Comparison of ENCODE assay signal across 16 cellular contexts in genomic region chr9:74948897-74949296, GRCh38. TPM values are rescaled to one million over a fixed set of nuclear protein-coding genes. Genes with fewer than 3 reads are reported as not detected.
A peak's percentile ranks its signal among the peaks of the same experiment; 100 is the strongest.
DNase-seq lines count a peak whose midpoint lies in the region; ATAC-seq, FAIRE-seq and TF ChIP-seq lines count a peak whose summit lies in the region.
"Had no signal": no experiment of that assay in that cellular context is flagged by ENCODE, and none has a peak within 500 bp of the region (broad histone marks: within the 10 kb centered on the region; RNA-seq: fewer than 3 reads in every experiment).

No MANE protein-coding gene starts in this region.

- DNase-seq in GM18507 (ENCODE audit: extremely low spot score, insufficient read length, low read depth) (no peak), bronchial epithelial cell (ENCODE audit: low read depth) (peak; percentile 12), small intestine (peak; percentile 76), prostate gland (ENCODE audit: low spot score) (no peak), stomach (no peak)
- DNase-seq: CD4-positive, alpha-beta memory T cell; MV-4-11; NCI-H1417 treated with DMSO at 0.1 percent for 48 hours; NCI-H1930; NCI-H446; NK-92 treated with Interleukin-12 subunit alpha and Interleukin-12 subunit beta, amount 100 ng/mL, for 24 hours; PC-9 had no signal

- H3K9ac ChIP-seq in SU-DHL-6 (ENCODE audit: low read length), result no peak overlapping the region

- H3K27ac ChIP-seq in SU-DHL-6 (ENCODE audit: low read depth, low read length) (no peak overlapping the region), small intestine (ENCODE audit: low read depth in 1 of 2, low read length in 1 of 2) (peak overlapping the region in 1 of 2 donors; percentile 21), prostate gland (no peak overlapping the region), stomach (no peak overlapping the region)
- H3K27ac ChIP-seq: PC-9, SJSA1 had no signal

- intact Hi-C loops in prostate gland (cut with DNase I), result no loop called here
- intact Hi-C loops in stomach (cut with DNase I; ENCODE audit: low total_unique reads), result no loop called here

- no peaks in the 10 kb centered on the region for H3K9me2 ChIP-seq in SU-DHL-6 (replicated peaks; ENCODE audit: insufficient read depth, low read length)

- H3F3A ChIP-seq in SU-DHL-6 (ENCODE audit: insufficient read depth), result peaks cover 41% of the 10 kb centered on the region; the same call in 1 of the 2 replicates

- peak overlapping the region; percentile 83 for H3K4me2 ChIP-seq in SU-DHL-6 (ENCODE audit: low read depth, low read length, poor library complexity, severe bottlenecking)
- H3K4me2 ChIP-seq: PC-9 had no signal

- peaks cover 19% of the 10 kb centered on the region; the same call in 1 of the 2 replicates for H3K36me3 ChIP-seq in SU-DHL-6 (ENCODE audit: low read length)
- no peaks in the 10 kb centered on the region for H3K36me3 ChIP-seq in bronchial epithelial cell (ENCODE audit: control insufficient read depth, insufficient read depth, low read length)
- no peaks in the 10 kb centered on the region for H3K36me3 ChIP-seq in small intestine (ENCODE audit: control insufficient read depth in 2 of 2, insufficient read depth in 2 of 2, low read length in 2 of 2)
- no peaks in the 10 kb centered on the region for H3K36me3 ChIP-seq in prostate gland
- no peaks in the 10 kb centered on the region for H3K36me3 ChIP-seq in stomach

- no peak for TF ChIP-seq CTCF in SU-DHL-6 (IDR thresholded peaks at IDR 0.05; ENCODE audit: insufficient read depth, low read length, poor library complexity, severe bottlenecking)
- TF ChIP-seq CTCF in bronchial epithelial cell (IDR thresholded peaks at IDR 0.05; ENCODE audit: insufficient read depth, low read length, severe bottlenecking), result no peak
- no peak for TF ChIP-seq CTCF in prostate gland (IDR thresholded peaks at IDR 0.05)
- TF ChIP-seq CTCF in stomach (IDR thresholded peaks at IDR 0.05), result no peak

- H3K79me2 ChIP-seq in SU-DHL-6 (ENCODE audit: insufficient read depth, low read length), result peaks cover 37% of the 10 kb centered on the region

- peaks cover 4% of the 10 kb centered on the region; the same call in 1 of the 2 replicates for H4K20me1 ChIP-seq in SU-DHL-6 (ENCODE audit: low read depth, low read length)

- FAIRE-seq in GM18507 (lab: Jason Lieb, UNC) (peak; percentile 55), bronchial epithelial cell (lab: Jason Lieb, UNC) (no peak), small intestine (lab: Jason Lieb, UNC) (no peak)

- no peak for TF ChIP-seq EP300 in stomach (IDR thresholded peaks at IDR 0.05)

- 33 to 66% (median 44%) methylated on average over 1 of the region's 1 CpG for WGBS in small intestine, 3 donors
- 100% methylated on average over 1 of the region's 1 CpG for WGBS in prostate gland
- whole genome bisulfite sequencing in stomach, 5 donors, result 76 to 91% (median 89%) methylated on average over 1 of the region's 1 CpG

- H3K27me3 ChIP-seq in SU-DHL-6 (ENCODE audit: low read length) (no peaks in the 10 kb centered on the region), bronchial epithelial cell (ENCODE audit: control insufficient read depth, insufficient read depth, low read length) (no peaks in the 10 kb centered on the region), small intestine (ENCODE audit: control insufficient read depth in 2 of 2, insufficient read depth in 2 of 2, low read length in 2 of 2) (no peaks in the 10 kb centered on the region), prostate gland (replicated peaks; ENCODE audit: insufficient read depth) (no peaks in the 10 kb centered on the region), stomach (no peaks in the 10 kb centered on the region)
- H3K27me3 ChIP-seq: SJSA1 had no signal

- ATAC-seq in GM21515 (IDR thresholded peaks at IDR 0.05; ENCODE audit: unreplicated experiment), result no peak

- TF ChIP-seq POLR2A in prostate gland (IDR thresholded peaks at IDR 0.05) (no peak), stomach (IDR thresholded peaks at IDR 0.05) (no peak)

- H3K4me1 ChIP-seq in small intestine (ENCODE audit: control insufficient read depth in 2 of 2, insufficient read depth in 1 of 2, low read depth in 1 of 2, low read length in 1 of 2), result peaks cover 0 to 2% of the 10 kb centered on the region in 2 donors
- H3K4me1 ChIP-seq in prostate gland (replicated peaks), result no peaks in the 10 kb centered on the region
- H3K4me1 ChIP-seq in stomach, result peaks cover 0 to 16% (median 6%) of the 10 kb centered on the region in 4 donors
- H3K4me1 ChIP-seq: SJSA1 had no signal

- no peak overlapping the region for H2AFZ ChIP-seq in SU-DHL-6 (ENCODE audit: low read depth, low read length, severe bottlenecking)
- H2AFZ ChIP-seq: PC-9 had no signal

- H3K9me3 ChIP-seq in SU-DHL-6 (ENCODE audit: insufficient read depth, low read length), result no peaks in the 10 kb centered on the region
- no peaks in the 10 kb centered on the region for H3K9me3 ChIP-seq in small intestine (ENCODE audit: control insufficient read depth, low read depth)
- no peaks in the 10 kb centered on the region for H3K9me3 ChIP-seq in prostate gland
- H3K9me3 ChIP-seq in stomach, result no peaks in the 10 kb centered on the region
- H3K9me3 ChIP-seq: HAP-1, SJSA1 had no signal

- H3K4me3 ChIP-seq in SU-DHL-6 (ENCODE audit: insufficient read depth, low read length, poor library complexity, severe bottlenecking), result no peak overlapping the region
- H3K4me3 ChIP-seq in bronchial epithelial cell (ENCODE audit: low read depth, low read length), result no peak overlapping the region
- H3K4me3 ChIP-seq in small intestine (ENCODE audit: low read depth in 1 of 2, low read length in 2 of 2), result no peak overlapping the region
- H3K4me3 ChIP-seq in prostate gland, result no peak overlapping the region
- H3K4me3 ChIP-seq in stomach, result no peak overlapping the region
- H3K4me3 ChIP-seq: HAP-1, PC-9, SJSA1 had no signal

RNA-seq across cellular contexts. Expression of gene C9orf40, which starts 3.8 kb away (rescaled TPM):
- 3.1 and 3.2 TPM in 2 replicates for total RNA-seq in bronchial epithelial cell
- 10 to 100 TPM in 2 of 3 donors, 1 to 10 TPM in 1; 9.5 to 11.9 (median 11.0) TPM for polyA plus RNA-seq in small intestine
- 1 to 10 TPM; 2.5 to 4.4 TPM for total RNA-seq in prostate gland
- 1 to 10 TPM in 2 of 5 donors, not detected in 3; 2.0 to 3.3 TPM for total RNA-seq in stomach
- polyA plus RNA-seq in stomach, result 1 to 10 TPM; 1.4 to 3.3 (median 2.2) TPM

Comparison
In these comparisons a context has a peak if more than half of its experiments do, and no peak if none do; other contexts are left out.
1. DNase-seq: peak in bronchial epithelial cell (single experiment) and small intestine (single experiment); none in GM18507 (single experiment), prostate gland (single experiment) and stomach (single experiment).